19 cellular contexts compared by ENCODE assay signal in genomic region chr15:62737551-62737950, GRCh38.
"Had no signal": no experiment of that assay in that cellular context is flagged by ENCODE, and none has a peak within 500 bp of the region (broad histone marks: within the 10 kb centered on the region; RNA-seq: fewer than 3 reads in every experiment).

No MANE protein-coding gene starts in this region.

- H3K36me3 Mint-ChIP-seq: activated naive CD4-positive, alpha-beta T cell treated with anti-CD3 and anti-CD28 coated beads, Interleukin-2, amount 50 U/mL, for 24 hours had no signal

- H3K4me2 ChIP-seq: hepatocyte had no signal

- H2AFZ ChIP-seq: hepatocyte had no signal

- H3K27me3 ChIP-seq: esophagus squamous epithelium, hepatocyte, stomach had no signal

- DNase-seq: activated CD4-positive, CD25-positive, alpha-beta regulatory T cell treated with anti-CD3 and anti-CD28 coated beads, Interleukin-2, amount 50 U/mL, for 72 hours; activated CD8-positive, alpha-beta memory T cell treated with anti-CD3 and anti-CD28 coated beads for 24 hours; activated CD8-positive, alpha-beta memory T cell treated with anti-CD3 and anti-CD28 coated beads, Interleukin-2, amount 50 U/mL, for 48 hours; activated effector memory CD4-positive, alpha-beta T cell treated with Interleukin-2 at 50 U/mL for 16 hours; activated T-cell treated with anti-CD3 and anti-CD28 coated beads, Interleukin-2, amount 50 U/mL, for 48 hours; dermis blood vessel endothelial cell; effector memory CD4-positive, alpha-beta T cell; esophagus squamous epithelium; left colon; lower lobe of right lung; nucleus accumbens; stimulated activated CD4-positive, alpha-beta T cell treated with anti-CD3 and anti-CD28 coated beads, Interleukin-12 subunit alpha, Interleukin-12 subunit beta, amount 100 ng/mL, for 4 hours; stomach had no signal

- H3K36me3 ChIP-seq: lower lobe of right lung had no signal

- H3K27me3 Mint-ChIP-seq: type B pancreatic cell had no signal

- H3K4me3 ChIP-seq: esophagus squamous epithelium, hepatocyte, lower lobe of right lung, stomach had no signal

- H3K9me3 Mint-ChIP-seq: activated naive CD4-positive, alpha-beta T cell treated with anti-CD3 and anti-CD28 coated beads, Interleukin-2, amount 50 U/mL, for 24 hours; mesothelial cell of epicardium; nephron; T-helper 1 cell treated with Interleukin-12 subunit alpha and Interleukin-12 subunit beta and Interleukin-4 antibody, amounts not matched to agents 30 μg/mL and 1 μg/mL, for 36 hours; type B pancreatic cell had no signal

- H3K27ac Mint-ChIP-seq: activated naive CD4-positive, alpha-beta T cell treated with anti-CD3 and anti-CD28 coated beads, Interleukin-2, amount 50 U/mL, for 24 hours; nephron; T-helper 1 cell treated with Interleukin-12 subunit alpha and Interleukin-12 subunit beta and Interleukin-4 antibody, amounts not matched to agents 30 μg/mL and 1 μg/mL, for 36 hours; type B pancreatic cell had no signal

- H3K4me3 Mint-ChIP-seq: activated naive CD4-positive, alpha-beta T cell treated with anti-CD3 and anti-CD28 coated beads, Interleukin-2, amount 50 U/mL, for 24 hours; mesothelial cell of epicardium; nephron; T-helper 1 cell treated with Interleukin-12 subunit alpha and Interleukin-12 subunit beta and Interleukin-4 antibody, amounts not matched to agents 30 μg/mL and 1 μg/mL, for 36 hours; type B pancreatic cell had no signal

- H3K79me2 ChIP-seq: hepatocyte had no signal

- H3K9me3 ChIP-seq: esophagus squamous epithelium, lower lobe of right lung, stomach had no signal

- H3K27ac ChIP-seq: esophagus squamous epithelium, hepatocyte, lower lobe of right lung, stomach had no signal
